Comparison of ENCODE assay signal across 8 cellular contexts in genomic region chr2:27422958-27423357, GRCh38. TPM values are rescaled to one million over a fixed set of nuclear protein-coding genes. Genes with fewer than 3 reads are reported as not detected.
"Had no signal": no experiment of that assay in that cellular context is flagged by ENCODE, and none has a peak within 500 bp of the region (broad histone marks: within the 10 kb centered on the region; RNA-seq: fewer than 3 reads in every experiment).

No MANE protein-coding gene starts in this region.

- H3K4me2 ChIP-seq: KMS-11 had no signal

- ATAC-seq: K562 had no signal

- FAIRE-seq: HepG2, HTR-8/SVneo, K562 had no signal

- H3K27ac ChIP-seq: HL-60, KMS-11 had no signal

- DNase-seq: IMR-90, KBM-7, KG1 had no signal

- H3K4me3 ChIP-seq: K562 had no signal

RNA-seq across cellular contexts. Expression of gene KRTCAP3, which starts 19.2 kb away (rescaled TPM):
- total RNA-seq: IMR-90 had no signal
